ENCODE assay signal across 10 cellular contexts in the genomic region with DNA sequence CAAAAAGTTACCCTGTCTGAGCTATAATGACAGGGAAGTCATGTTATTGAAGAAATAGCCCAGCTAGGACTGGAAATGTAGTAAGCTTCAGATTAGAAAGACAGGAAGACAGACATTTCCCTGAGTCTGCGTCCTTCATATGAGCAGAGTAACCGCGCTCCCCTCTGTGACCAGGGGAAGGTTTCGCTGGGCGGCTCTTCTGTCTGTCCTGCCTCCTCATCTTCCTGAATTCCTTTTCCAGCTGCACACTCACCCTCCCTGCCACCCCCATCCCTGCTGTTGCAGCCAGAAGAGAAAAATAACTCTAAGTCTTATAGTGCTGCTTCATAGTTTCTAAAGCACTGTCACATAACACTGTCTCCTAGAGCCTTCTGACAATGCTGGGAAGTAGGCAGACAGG. TPM values are rescaled to one million over a fixed set of nuclear protein-coding genes. Genes with fewer than 3 reads are reported as not detected.
DNase-seq lines count a peak whose midpoint lies in the region; ATAC-seq and TF ChIP-seq lines count a peak whose summit lies in the region.
"Had no signal": no experiment of that assay in that cellular context is flagged by ENCODE, and none has a peak within 500 bp of the region (broad histone marks: within the 10 kb centered on the region; RNA-seq: fewer than 3 reads in every experiment).

No MANE protein-coding gene starts in this region.

- WGBS in esophagus squamous epithelium, 2 donors = 57 to 65% methylated on average over 5 of the region's 5 CpGs
- 86 to 100% methylated on average over 1 to 3 of the region's 5 CpGs for WGBS in mesodermal cell (ENCODE audit: insufficient coverage in 2 of 2), 2 experiments
- 40 to 56% methylated on average over 5 of the region's 5 CpGs for WGBS in thyroid gland, 2 donors

- no peaks in the 10 kb centered on the region for H3K9me3 Mint-ChIP-seq in activated T-helper 2 cell treated with anti-CD3 and anti-CD28 coated beads, Interferon-gamma antibody, Interleukin-2, Interleukin-4, amounts not matched to agents 10 μg/mL and 5 μg/mL and 100 μg/mL, durations not matched to agents 14 hours and 24 hours and 36 hours

- peak; percentile 12 for DNase-seq in MV-4-11 (lab: John Stamatoyannopoulos, UW)
- no peak for DNase-seq in esophagus squamous epithelium (lab: John Stamatoyannopoulos, UW)
- DNase-seq in thyroid gland = no peak
- no peak for DNase-seq in activated T-helper 2 cell treated with anti-CD3 and anti-CD28 coated beads, Interferon-gamma antibody, Interleukin-2, Interleukin-4, amounts not matched to agents 10 μg/mL and 5 μg/mL and 100 μg/mL, durations not matched to agents 14 hours and 24 hours and 36 hours (ENCODE audit: low spot score)
- DNase-seq in NCI-H1436 (lab: John Stamatoyannopoulos, UW) = no peak
- DNase-seq in medulla oblongata (ENCODE audit: extremely low spot score) = no peak
- DNase-seq: DMS53 had no signal

- H3K4me3 ChIP-seq in esophagus squamous epithelium (peak overlapping the region in 1 of 4 donors; percentile 4), mesodermal cell (ENCODE audit: extremely low read depth, insufficient read depth, low read length, poor library complexity, severe bottlenecking) (no peak overlapping the region), thyroid gland (replicated peaks in 1 of 3) (no peak overlapping the region)
- H3K4me3 ChIP-seq: K562 had no signal

- TF ChIP-seq POLR2A in esophagus squamous epithelium (IDR thresholded peaks at IDR 0.05) = no peak
- no peak for TF ChIP-seq POLR2A in thyroid gland (IDR thresholded peaks at IDR 0.05)

- peaks cover 5% of the 10 kb centered on the region for H3K27me3 Mint-ChIP-seq in activated T-helper 2 cell treated with anti-CD3 and anti-CD28 coated beads, Interferon-gamma antibody, Interleukin-2, Interleukin-4, amounts not matched to agents 10 μg/mL and 5 μg/mL and 100 μg/mL, durations not matched to agents 14 hours and 24 hours and 36 hours (ENCODE audit: low read depth)

- H3K4me1 ChIP-seq in esophagus squamous epithelium (peaks cover 25 to 97% (median 52%) of the 10 kb centered on the region in 3 donors), mesodermal cell (ENCODE audit: control insufficient read depth, insufficient read depth, low read length, poor library complexity, severe bottlenecking) (peaks cover 90% of the 10 kb centered on the region), thyroid gland (peaks cover 18 to 89% of the 10 kb centered on the region in 2 donors)

- no peak for ATAC-seq in GM21526 (IDR thresholded peaks at IDR 0.05; ENCODE audit: low FRiP score, unreplicated experiment)
- ATAC-seq: K562 had no signal

- H3K36me3 ChIP-seq in esophagus squamous epithelium (peaks cover 0 to 22% (median 0%) of the 10 kb centered on the region in 3 donors), mesodermal cell (ENCODE audit: control insufficient read depth, insufficient read depth, low read length) (peaks cover 92% of the 10 kb centered on the region), thyroid gland (peaks cover 15 to 16% of the 10 kb centered on the region in 2 donors)

- H3K27me3 ChIP-seq in esophagus squamous epithelium = no peaks in the 10 kb centered on the region
- no peaks in the 10 kb centered on the region for H3K27me3 ChIP-seq in thyroid gland

- H3K36me3 Mint-ChIP-seq in activated T-helper 2 cell treated with anti-CD3 and anti-CD28 coated beads, Interferon-gamma antibody, Interleukin-2, Interleukin-4, amounts not matched to agents 10 μg/mL and 5 μg/mL and 100 μg/mL, durations not matched to agents 14 hours and 24 hours and 36 hours (ENCODE audit: low read depth) = no peaks in the 10 kb centered on the region

- TF ChIP-seq CTCF in esophagus squamous epithelium (IDR thresholded peaks at IDR 0.05) (no peak), thyroid gland (IDR thresholded peaks at IDR 0.05) (no peak)

- H3K4me3 Mint-ChIP-seq in activated T-helper 2 cell treated with anti-CD3 and anti-CD28 coated beads, Interferon-gamma antibody, Interleukin-2, Interleukin-4, amounts not matched to agents 10 μg/mL and 5 μg/mL and 100 μg/mL, durations not matched to agents 14 hours and 24 hours and 36 hours (ENCODE audit: low read depth) = no peak overlapping the region

- intact Hi-C loops in esophagus squamous epithelium (cut with DNase I) (no loop called here), thyroid gland (cut with DNase I) (no loop called here)
- intact Hi-C loops in activated T-helper 2 cell treated with anti-CD3 and anti-CD28 coated beads, Interferon-gamma antibody, Interleukin-2, Interleukin-4, amounts not matched to agents 10 μg/mL and 5 μg/mL and 100 μg/mL, durations not matched to agents 14 hours and 24 hours and 36 hours (cut with micrococcal nuclease) = no loop called here

- peaks cover 3% of the 10 kb centered on the region for H3K4me1 Mint-ChIP-seq in activated T-helper 2 cell treated with anti-CD3 and anti-CD28 coated beads, Interferon-gamma antibody, Interleukin-2, Interleukin-4, amounts not matched to agents 10 μg/mL and 5 μg/mL and 100 μg/mL, durations not matched to agents 14 hours and 24 hours and 36 hours (ENCODE audit: low read depth)

- H3K9me3 ChIP-seq in esophagus squamous epithelium (no peaks in the 10 kb centered on the region), mesodermal cell (ENCODE audit: control insufficient read depth, low read length) (no peaks in the 10 kb centered on the region), thyroid gland (no peaks in the 10 kb centered on the region)

- H3K27ac ChIP-seq in esophagus squamous epithelium (peak overlapping the region; percentile 43 to 84 (median 82)), mesodermal cell (ENCODE audit: low read depth, low read length, severe bottlenecking) (peak overlapping the region; percentile 88), thyroid gland (peak overlapping the region; percentile 55 to 83 (median 78))

- no peak overlapping the region for H3K27ac Mint-ChIP-seq in activated T-helper 2 cell treated with anti-CD3 and anti-CD28 coated beads, Interferon-gamma antibody, Interleukin-2, Interleukin-4, amounts not matched to agents 10 μg/mL and 5 μg/mL and 100 μg/mL, durations not matched to agents 14 hours and 24 hours and 36 hours

RNA-seq across cellular contexts. Expression of a gene that starts 8.6 kb away (rescaled TPM):
- total RNA-seq in esophagus squamous epithelium = 100 to 1,000 TPM in 1 of 4 donors, 10 to 100 TPM in 3; 14.9 to 164 (median 61.9) TPM
- 2,112 TPM for polyA plus RNA-seq in mesodermal cell (2013, experiment 1 of 2)
- 2,024 TPM for polyA plus RNA-seq in mesodermal cell (2013, experiment 2 of 2)
- 100 to 1,000 TPM; 302 to 327 (median 309) TPM for total RNA-seq in thyroid gland
- 0.43 TPM in 1 of 2 replicates, not detected in the other for total RNA-seq in activated T-helper 2 cell treated with anti-CD3 and anti-CD28 coated beads, Interferon-gamma antibody, Interleukin-2, Interleukin-4, amounts not matched to agents 10 μg/mL and 5 μg/mL and 100 μg/mL, durations not matched to agents 14 hours and 24 hours and 36 hours

Comparison
In these comparisons a context has a peak if more than half of its experiments do, and no peak if none do; other contexts are left out.
1. RNA of a gene that starts 8.6 kb away (total RNA-seq): 302 to 327 TPM in thyroid gland and 14.9 to 164 TPM in esophagus squamous epithelium; 0.43 TPM in activated T-helper 2 cell treated with anti-CD3 and anti-CD28 coated beads, Interferon-gamma antibody, Interleukin-2, Interleukin-4, amounts not matched to agents 10 μg/mL and 5 μg/mL and 100 μg/mL, durations not matched to agents 14 hours and 24 hours and 36 hours; every median in the first group is over 10 times any median in the second.
2. Peak in every context shown above with its lines, with median percentiles within 50 percentile points of each other: H3K27ac ChIP-seq.